In genomic region chr10:75402486-75403143, GRCh38 we compare ENCODE assay signal across 8 cellular contexts. TPM values are rescaled to one million over a fixed set of nuclear protein-coding genes. Genes with fewer than 3 reads are reported as not detected.
DNase-seq lines count a peak whose midpoint lies in the region; ATAC-seq and TF ChIP-seq lines count a peak whose summit lies in the region.

No MANE protein-coding gene starts in this region.

- H3K27me3 ChIP-seq in adrenal gland (no peaks in the 10 kb centered on the region), iPS-15b (ENCODE audit: control insufficient read depth, insufficient read depth, low read length) (peaks cover 79% of the 10 kb centered on the region)

- peak overlapping the region; percentile 73 to 99 (median 95) for H3K27ac ChIP-seq in adrenal gland
- peak overlapping the region in 20 of 21 experiments; percentile 73 to 96 (median 88) for H3K27ac ChIP-seq in skin epidermis

- H3K4me1 ChIP-seq in adrenal gland (replicated peaks in 1 of 2) (peaks cover 0 to 22% of the 10 kb centered on the region in 2 donors), iPS-15b (ENCODE audit: control insufficient read depth, insufficient read depth, low read length) (peaks cover 6% of the 10 kb centered on the region)

- H3K36me3 ChIP-seq in adrenal gland (replicated peaks in 1 of 2): peaks cover 0 to 19% of the 10 kb centered on the region in 2 donors
- peaks cover 2% of the 10 kb centered on the region for H3K36me3 ChIP-seq in iPS-15b (ENCODE audit: control insufficient read depth, insufficient read depth, low read length)

- no peak for TF ChIP-seq CTCF in adrenal gland (IDR thresholded peaks at IDR 0.05)

- H3K9me3 ChIP-seq in adrenal gland (replicated peaks in 1 of 3): no peaks in the 10 kb centered on the region
- no peaks in the 10 kb centered on the region for H3K9me3 ChIP-seq in iPS-15b (ENCODE audit: control insufficient read depth, insufficient read depth, low read length)

- TF ChIP-seq POLR2A in adrenal gland (IDR thresholded peaks at IDR 0.05): no peak

- WGBS in adrenal gland, 4 donors: 0 to 1% (median 0%) methylated on average over 20 to 42 of the region's 42 CpGs

- peak; percentile 43 for DNase-seq in DMS153 treated with DMSO at 0.1 percent for 48 hours (lab: John Stamatoyannopoulos, UW; ENCODE audit: unreplicated experiment)
- DNase-seq in DMS153 (lab: John Stamatoyannopoulos, UW): no peak
- peak; percentile 68 to 81 for DNase-seq in NCI-H1930 (lab: John Stamatoyannopoulos, UW)
- DNase-seq in adrenal gland: peak; percentile 48 to 79 (median 76)
- DNase-seq in GDM1 (lab: John Stamatoyannopoulos, UW): no peak

- H3K9ac ChIP-seq in iPS-15b (ENCODE audit: low read depth, low read length): no peak overlapping the region

- intact Hi-C loops in adrenal gland (cut with DNase I): loop anchor here (5.0 to 10.0 kb wide), 8 partner anchors 62 to 685 kb away; no protein-coding TSS in a partner anchor

- H3K4me3 ChIP-seq in adrenal gland (peak overlapping the region in 3 of 4 donors; percentile 66 to 99 (median 72)), iPS-15b (ENCODE audit: low read depth, low read length) (peak overlapping the region; percentile 62), skin epidermis (peak overlapping the region; percentile 62 to 93 (median 80))

- ATAC-seq in GM21367 (IDR thresholded peaks at IDR 0.05; ENCODE audit: unreplicated experiment): no peak

RNA-seq across cellular contexts. Expression of gene ZNF503, which starts 1.1 kb away (rescaled TPM):
- 100 to 1,000 TPM in 1 of 8 donors, 10 to 100 TPM in 7; 39.0 to 129 (median 74.7) TPM for total RNA-seq in adrenal gland
- polyA plus RNA-seq in adrenal gland: 10 to 100 TPM in 2 of 3 donors, 1 to 10 TPM in 1; 6.0 to 40.7 (median 35.0) TPM

RNA-seq across cellular contexts. Expression of gene LRMDA, which starts 28.8 kb away (rescaled TPM):
- total RNA-seq in adrenal gland: 100 to 1,000 TPM in 1 of 8 donors, 10 to 100 TPM in 7; 30.7 to 102 (median 82.2) TPM
- polyA plus RNA-seq in adrenal gland: 100 to 1,000 TPM in 1 of 3 donors, 10 to 100 TPM in 2; 43.0 to 132 (median 79.7) TPM

Comparison
In these comparisons a context has a peak if more than half of its experiments do, and no peak if none do; other contexts are left out.
1. DNase-seq: peak in DMS153 treated with DMSO at 0.1 percent for 48 hours (single experiment), NCI-H1930 (2 of 2) and adrenal gland (7 of 7); none in DMS153 (single experiment) and GDM1 (single experiment).
2. Peak in every context shown above with its lines, with median percentiles within 50 percentile points of each other: H3K4me3 ChIP-seq.